1 cellular context compared by ENCODE assay signal in genomic region chr17:35578929-35579448, GRCh38.
TF ChIP-seq lines count a peak whose summit lies in the region.

No MANE protein-coding gene starts in this region.

TF ChIP-seq in H1, 55 proteins besides CTCF, POLR2A, EP300 and RAD21:
- TF ChIP-seq CHD1 (IDR thresholded peaks at IDR 0.05; ENCODE audit: low read depth, low read length), result no peak
- TF ChIP-seq YY1 (IDR thresholded peaks at IDR 0.05; ENCODE audit: low read depth, low read length), result no peak
- no peak for TF ChIP-seq SRF (IDR thresholded peaks at IDR 0.05; ENCODE audit: low read depth, low read length)
- no peak for TF ChIP-seq TEAD4 (IDR thresholded peaks at IDR 0.05; ENCODE audit: low read depth, low read length)
- no peak for TF ChIP-seq JUN (IDR thresholded peaks at IDR 0.05; ENCODE audit: low read depth, low read length)
- TF ChIP-seq SP2 (IDR thresholded peaks at IDR 0.05; ENCODE audit: low read length), result no peak
- TF ChIP-seq ASH2L (IDR thresholded peaks at IDR 0.05; ENCODE audit: low read length), result peak; percentile 18
